12 cellular contexts compared by ENCODE assay signal in genomic region chr4:90958256-90958895, GRCh38.
DNase-seq lines count a peak whose midpoint lies in the region; ATAC-seq and TF ChIP-seq lines count a peak whose summit lies in the region.
"Had no signal": no experiment of that assay in that cellular context is flagged by ENCODE, and none has a peak within 500 bp of the region (broad histone marks: within the 10 kb centered on the region; RNA-seq: fewer than 3 reads in every experiment).

No MANE protein-coding gene starts in this region.

- no peaks in the 10 kb centered on the region for H3K9me3 Mint-ChIP-seq in activated T-cell treated with anti-CD3 and anti-CD28 coated beads, Interleukin-2, amount 50 U/mL, for 24 hours
- peaks cover 0 to 4% (median 4%) of the 10 kb centered on the region in 3 donors for H3K9me3 Mint-ChIP-seq in T-cell
- peaks cover 2% of the 10 kb centered on the region for H3K9me3 Mint-ChIP-seq in activated CD4-positive, alpha-beta T cell treated with anti-CD3 and anti-CD28 coated beads for 36 hours (ENCODE audit: low read depth)

- POLR2A ChIA-PET in T-cell (lab: Charles Lee), result no interaction called here
- POLR2A ChIA-PET in activated CD4-positive, alpha-beta T cell treated with anti-CD3 and anti-CD28 coated beads for 36 hours (lab: Charles Lee), result no interaction called here

- H3K4me3 ChIP-seq in kidney epithelial cell (ENCODE audit: low read depth, low read length), result no peak overlapping the region
- H3K4me3 ChIP-seq: K562 had no signal

- H3K36me3 ChIP-seq in kidney epithelial cell (ENCODE audit: control insufficient read depth, insufficient read depth, low read length), result no peaks in the 10 kb centered on the region
- H3K36me3 ChIP-seq: BE2C had no signal

- no peaks in the 10 kb centered on the region for H3K36me3 Mint-ChIP-seq in activated T-cell treated with anti-CD3 and anti-CD28 coated beads, Interleukin-2, amount 50 U/mL, for 24 hours (ENCODE audit: low read depth)
- no peaks in the 10 kb centered on the region for H3K36me3 Mint-ChIP-seq in T-cell
- no peaks in the 10 kb centered on the region for H3K36me3 Mint-ChIP-seq in activated CD4-positive, alpha-beta T cell treated with anti-CD3 and anti-CD28 coated beads for 36 hours (ENCODE audit: low read depth)

- CTCF ChIA-PET in T-cell (lab: Charles Lee), result interaction anchor here in 1 of 2 donors (0.7 kb wide), 1 partner anchor 93 kb away, joined by 3 read pairs; no protein-coding TSS in a partner anchor
- CTCF ChIA-PET in activated CD4-positive, alpha-beta T cell treated with anti-CD3 and anti-CD28 coated beads for 36 hours (lab: Charles Lee), result no interaction called here

- no peak for TF ChIP-seq CTCF in kidney epithelial cell (IDR thresholded peaks at IDR 0.05; ENCODE audit: insufficient read depth, low read length, poor library complexity, severe bottlenecking)

- DNase-seq in AG08396 (ENCODE audit: low spot score) (peak; percentile 2), LoVo (ENCODE audit: low spot score) (peak; percentile 32), astrocyte of the hippocampus (ENCODE audit: low read depth, low spot score) (peak; percentile 94), kidney epithelial cell (ENCODE audit: low read depth) (peak; percentile 91), T-cell (no peak)
- DNase-seq in activated T-cell treated with anti-CD3 and anti-CD28 coated beads, Interleukin-2, amount 50 U/mL, for 24 hours, result no peak
- no peak for DNase-seq in activated CD4-positive, alpha-beta T cell treated with anti-CD3 and anti-CD28 coated beads for 36 hours
- DNase-seq: activated CD4-positive, alpha-beta T cell treated with anti-CD3 and anti-CD28 coated beads, Interleukin-2, amount 50 U/mL, for 1 hour; activated naive CD4-positive, alpha-beta T cell; BE2C had no signal

- H3K4me3 Mint-ChIP-seq in activated T-cell treated with anti-CD3 and anti-CD28 coated beads, Interleukin-2, amount 50 U/mL, for 24 hours, result no peak overlapping the region
- H3K4me3 Mint-ChIP-seq in T-cell, result no peak overlapping the region
- no peak overlapping the region for H3K4me3 Mint-ChIP-seq in activated CD4-positive, alpha-beta T cell treated with anti-CD3 and anti-CD28 coated beads for 36 hours

- H3K27me3 ChIP-seq in kidney epithelial cell (ENCODE audit: control insufficient read depth, insufficient read depth, low read length), result no peaks in the 10 kb centered on the region
- H3K27me3 ChIP-seq: BE2C had no signal

- no peaks in the 10 kb centered on the region for H3K4me1 Mint-ChIP-seq in activated T-cell treated with anti-CD3 and anti-CD28 coated beads, Interleukin-2, amount 50 U/mL, for 24 hours (ENCODE audit: low read depth)
- no peaks in the 10 kb centered on the region for H3K4me1 Mint-ChIP-seq in T-cell
- H3K4me1 Mint-ChIP-seq in activated CD4-positive, alpha-beta T cell treated with anti-CD3 and anti-CD28 coated beads for 36 hours, result no peaks in the 10 kb centered on the region

- H3K27me3 Mint-ChIP-seq in activated T-cell treated with anti-CD3 and anti-CD28 coated beads, Interleukin-2, amount 50 U/mL, for 24 hours, result no peaks in the 10 kb centered on the region
- H3K27me3 Mint-ChIP-seq in T-cell, result no peaks in the 10 kb centered on the region
- no peaks in the 10 kb centered on the region for H3K27me3 Mint-ChIP-seq in activated CD4-positive, alpha-beta T cell treated with anti-CD3 and anti-CD28 coated beads for 36 hours

- no peak for ATAC-seq in T-cell (replicated peaks in 1 of 4)
- no peak for ATAC-seq in HG02973 (IDR thresholded peaks at IDR 0.05; ENCODE audit: unreplicated experiment)
- no peak for ATAC-seq in activated CD4-positive, alpha-beta T cell treated with anti-CD3 and anti-CD28 coated beads for 36 hours
- ATAC-seq: K562 had no signal

- H3K27ac Mint-ChIP-seq in activated T-cell treated with anti-CD3 and anti-CD28 coated beads, Interleukin-2, amount 50 U/mL, for 24 hours, result no peak overlapping the region
- no peak overlapping the region for H3K27ac Mint-ChIP-seq in T-cell
- H3K27ac Mint-ChIP-seq in activated CD4-positive, alpha-beta T cell treated with anti-CD3 and anti-CD28 coated beads for 36 hours, result no peak overlapping the region

- intact Hi-C loops in activated CD4-positive, alpha-beta T cell treated with anti-CD3 and anti-CD28 coated beads for 36 hours (cut with DNase I, micrococcal nuclease), result no loop called here

Comparison
In these comparisons a context has a peak if more than half of its experiments do, and no peak if none do; other contexts are left out.
1. DNase-seq: peak in AG08396 (single experiment), LoVo (single experiment), astrocyte of the hippocampus (single experiment) and kidney epithelial cell (single experiment); none in activated T-cell treated with anti-CD3 and anti-CD28 coated beads, Interleukin-2, amount 50 U/mL, for 24 hours (single experiment), T-cell (0 of 34) and activated CD4-positive, alpha-beta T cell treated with anti-CD3 and anti-CD28 coated beads for 36 hours (single experiment).